ENCODE assay signal across 14 cellular contexts in the genomic region with DNA sequence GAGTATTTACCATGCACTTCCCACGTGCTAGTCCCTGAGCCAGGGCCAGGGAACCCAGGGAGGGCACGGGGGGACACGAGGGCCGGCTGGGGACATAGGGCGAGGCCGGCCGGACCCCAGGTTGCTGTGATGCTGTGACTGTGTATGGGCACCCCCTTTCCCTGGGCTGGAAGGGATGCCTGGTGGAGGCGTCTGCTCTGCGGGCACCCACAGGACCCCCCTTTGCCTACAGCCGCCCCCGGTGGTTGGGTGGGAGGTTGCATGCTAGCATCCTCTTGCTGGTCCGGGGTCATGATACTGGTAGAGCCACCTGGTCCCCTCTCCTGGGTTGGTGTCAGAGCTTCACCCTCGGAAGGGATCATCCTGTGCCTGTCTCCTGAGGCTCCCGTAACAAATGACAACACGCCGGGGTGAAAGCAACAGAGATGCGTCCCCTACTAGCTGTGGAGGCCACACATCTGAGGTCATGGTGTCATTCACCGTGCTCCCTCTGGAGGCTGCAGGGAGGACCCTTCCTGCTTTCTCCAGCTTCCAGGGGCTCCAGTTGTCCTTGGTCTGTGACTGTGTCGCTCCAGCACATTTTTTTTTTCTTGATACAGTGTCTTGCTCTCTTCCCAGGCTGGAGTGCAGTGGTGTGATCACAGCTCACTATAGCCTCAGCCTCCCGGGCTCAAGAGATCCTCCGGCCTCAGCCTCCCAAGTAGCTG. TPM values are rescaled to one million over a fixed set of nuclear protein-coding genes. Genes with fewer than 3 reads are reported as not detected.
DNase-seq lines count a peak whose midpoint lies in the region; ATAC-seq and TF ChIP-seq lines count a peak whose summit lies in the region.
"Had no signal": no experiment of that assay in that cellular context is flagged by ENCODE, and none has a peak within 500 bp of the region (broad histone marks: within the 10 kb centered on the region; RNA-seq: fewer than 3 reads in every experiment).

No MANE protein-coding gene starts in this region.

- no peaks in the 10 kb centered on the region for H3K36me3 ChIP-seq in PC-9 (ENCODE audit: low read depth)
- H3K36me3 ChIP-seq: prostate gland had no signal

- no peak overlapping the region for H2AFZ ChIP-seq in PC-9

- H3K4me2 ChIP-seq in PC-9, result no peak overlapping the region

- H3K79me2 ChIP-seq in PC-9 (ENCODE audit: low read depth), result peaks cover 11% of the 10 kb centered on the region; the same call in 1 of the 2 replicates

- H3K36me3 Mint-ChIP-seq in activated CD8-positive, alpha-beta T cell treated with anti-CD3 and anti-CD28 coated beads for 36 hours (ENCODE audit: low read depth), result peaks cover 2% of the 10 kb centered on the region
- peaks cover 4% of the 10 kb centered on the region for H3K36me3 Mint-ChIP-seq in activated CD8-positive, alpha-beta T cell treated with anti-CD3 and anti-CD28 coated beads, Interleukin-2, amount 10 ng/mL, durations not matched to agents 7 days and 5 days (ENCODE audit: low read depth)
- H3K36me3 Mint-ChIP-seq in progenitor cell of endocrine pancreas (ENCODE audit: insufficient read depth), result no peaks in the 10 kb centered on the region
- H3K36me3 Mint-ChIP-seq: activated naive CD4-positive, alpha-beta T cell treated with anti-CD3 and anti-CD28 coated beads, Interleukin-2, amount 10 ng/mL, durations not matched to agents 7 days and 5 days had no signal

- CTCF ChIA-PET in activated CD8-positive, alpha-beta T cell treated with anti-CD3 and anti-CD28 coated beads for 36 hours (lab: Charles Lee), result interaction anchor here (3.0 to 6.4 kb wide), 3 partner anchors 23 to 41 kb away, joined by 20 to 37 read pairs (median 30); a partner anchor contains a TSS
- CTCF ChIA-PET in activated CD8-positive, alpha-beta T cell treated with anti-CD3 and anti-CD28 coated beads, Interleukin-2, amount 10 ng/mL, durations not matched to agents 7 days and 5 days (lab: Charles Lee), result interaction anchor here (0.6 to 1.8 kb wide), 4 partner anchors 13 to 28 kb away, joined by 3 to 5 read pairs (median 3); no protein-coding TSS in a partner anchor
- CTCF ChIA-PET in PC-9 (lab: Charles Lee), result no interaction called here

- POLR2A ChIA-PET in activated CD8-positive, alpha-beta T cell treated with anti-CD3 and anti-CD28 coated beads for 36 hours (lab: Charles Lee), result interaction anchor here (0.6 kb wide), 1 partner anchor 74 kb away, joined by 4 read pairs; no protein-coding TSS in a partner anchor
- POLR2A ChIA-PET in activated CD8-positive, alpha-beta T cell treated with anti-CD3 and anti-CD28 coated beads, Interleukin-2, amount 10 ng/mL, durations not matched to agents 7 days and 5 days (lab: Charles Lee), result no interaction called here
- POLR2A ChIA-PET in PC-9 (lab: Charles Lee; ENCODE audit: unreplicated experiment), result interaction anchor here (0.7 kb wide), 2 partner anchors 39 to 65 kb away, joined by 3 to 4 read pairs; no protein-coding TSS in a partner anchor

- peaks cover 5% of the 10 kb centered on the region; the same call in 1 of the 2 replicates for H3F3A ChIP-seq in PC-9 (ENCODE audit: insufficient read depth, low read depth)

- no peak overlapping the region for H3K4me3 Mint-ChIP-seq in activated CD8-positive, alpha-beta T cell treated with anti-CD3 and anti-CD28 coated beads for 36 hours
- H3K4me3 Mint-ChIP-seq in activated CD8-positive, alpha-beta T cell treated with anti-CD3 and anti-CD28 coated beads, Interleukin-2, amount 10 ng/mL, durations not matched to agents 7 days and 5 days, result no peak overlapping the region
- H3K4me3 Mint-ChIP-seq in progenitor cell of endocrine pancreas (ENCODE audit: low read depth), result no peak overlapping the region
- H3K4me3 Mint-ChIP-seq: activated naive CD4-positive, alpha-beta T cell treated with anti-CD3 and anti-CD28 coated beads, Interleukin-2, amount 10 ng/mL, durations not matched to agents 7 days and 5 days had no signal

- H4K20me1 ChIP-seq in PC-9 (ENCODE audit: insufficient read depth), result no peaks in the 10 kb centered on the region

- H3K9me3 ChIP-seq in PC-9 (ENCODE audit: insufficient read depth, low read depth), result no peaks in the 10 kb centered on the region
- H3K9me3 ChIP-seq: prostate gland, tibial nerve had no signal

- TF ChIP-seq CTCF in activated CD8-positive, alpha-beta T cell treated with anti-CD3 and anti-CD28 coated beads for 36 hours (IDR thresholded peaks at IDR 0.05), result no peak
- TF ChIP-seq CTCF in PC-9 (conservative IDR thresholded peaks at IDR 0.05) (0 out of 2 replicates have a peak, but pooled peaks have one; percentile 25), progenitor cell of endocrine pancreas (IDR thresholded peaks at IDR 0.05; ENCODE audit: unreplicated experiment) (peak; percentile 33)

- no peak overlapping the region for H3K27ac Mint-ChIP-seq in activated CD8-positive, alpha-beta T cell treated with anti-CD3 and anti-CD28 coated beads for 36 hours
- no peak overlapping the region for H3K27ac Mint-ChIP-seq in activated CD8-positive, alpha-beta T cell treated with anti-CD3 and anti-CD28 coated beads, Interleukin-2, amount 10 ng/mL, durations not matched to agents 7 days and 5 days
- H3K27ac Mint-ChIP-seq in progenitor cell of endocrine pancreas, result no peak overlapping the region
- H3K27ac Mint-ChIP-seq: activated naive CD4-positive, alpha-beta T cell treated with anti-CD3 and anti-CD28 coated beads, Interleukin-2, amount 10 ng/mL, durations not matched to agents 7 days and 5 days had no signal

- no peak for ATAC-seq in activated CD8-positive, alpha-beta T cell treated with anti-CD3 and anti-CD28 coated beads for 36 hours
- no peak for ATAC-seq in activated CD8-positive, alpha-beta T cell treated with anti-CD3 and anti-CD28 coated beads, Interleukin-2, amount 10 ng/mL, durations not matched to agents 7 days and 5 days
- ATAC-seq in GM19397 (IDR thresholded peaks at IDR 0.05; ENCODE audit: unreplicated experiment), result no peak

- no peaks in the 10 kb centered on the region for H3K27me3 Mint-ChIP-seq in activated CD8-positive, alpha-beta T cell treated with anti-CD3 and anti-CD28 coated beads for 36 hours
- H3K27me3 Mint-ChIP-seq in activated CD8-positive, alpha-beta T cell treated with anti-CD3 and anti-CD28 coated beads, Interleukin-2, amount 10 ng/mL, durations not matched to agents 7 days and 5 days (ENCODE audit: low read depth), result no peaks in the 10 kb centered on the region
- H3K27me3 Mint-ChIP-seq in progenitor cell of endocrine pancreas, result no peaks in the 10 kb centered on the region
- H3K27me3 Mint-ChIP-seq: activated naive CD4-positive, alpha-beta T cell treated with anti-CD3 and anti-CD28 coated beads, Interleukin-2, amount 10 ng/mL, durations not matched to agents 7 days and 5 days had no signal

- no peaks in the 10 kb centered on the region; the same call in 1 of the 2 replicates for H3K4me1 ChIP-seq in PC-9 (replicated peaks; ENCODE audit: insufficient read depth)
- H3K4me1 ChIP-seq: prostate gland had no signal

- no peaks in the 10 kb centered on the region for H3K9me3 Mint-ChIP-seq in activated CD8-positive, alpha-beta T cell treated with anti-CD3 and anti-CD28 coated beads for 36 hours
- H3K9me3 Mint-ChIP-seq in activated CD8-positive, alpha-beta T cell treated with anti-CD3 and anti-CD28 coated beads, Interleukin-2, amount 10 ng/mL, durations not matched to agents 7 days and 5 days (ENCODE audit: insufficient read depth), result no peaks in the 10 kb centered on the region
- H3K9me3 Mint-ChIP-seq in progenitor cell of endocrine pancreas (ENCODE audit: low read depth), result no peaks in the 10 kb centered on the region
- H3K9me3 Mint-ChIP-seq: activated naive CD4-positive, alpha-beta T cell treated with anti-CD3 and anti-CD28 coated beads, Interleukin-2, amount 10 ng/mL, durations not matched to agents 7 days and 5 days had no signal

- intact Hi-C loops in activated CD8-positive, alpha-beta T cell treated with anti-CD3 and anti-CD28 coated beads for 36 hours (cut with micrococcal nuclease), result no loop called here
- intact Hi-C loops in PC-9 (cut with micrococcal nuclease; ENCODE audit: unreplicated experiment), result no loop called here

- H3K27me3 ChIP-seq in PC-9 (ENCODE audit: insufficient read depth, low read depth), result no peaks in the 10 kb centered on the region

- H3K27ac ChIP-seq in PC-9, result no peak overlapping the region
- H3K27ac ChIP-seq: prostate gland, tibial nerve had no signal

- DNase-seq in activated CD8-positive, alpha-beta T cell treated with anti-CD3 and anti-CD28 coated beads for 36 hours, result peak; percentile 40
- DNase-seq in activated CD8-positive, alpha-beta T cell treated with anti-CD3 and anti-CD28 coated beads, Interleukin-2, amount 10 ng/mL, durations not matched to agents 7 days and 5 days, result no peak
- DNase-seq in PC-9, result peak in 1 of 2 experiments; percentile 17
- DNase-seq in progenitor cell of endocrine pancreas (ENCODE audit: low spot score, unreplicated experiment), result no peak
- no peak for DNase-seq in stimulated activated naive CD4-positive, alpha-beta T cell treated with Interleukin-2 at 50 U/mL for 16 hours (lab: John Stamatoyannopoulos, UW)
- DNase-seq: activated naive CD4-positive, alpha-beta T cell treated with anti-CD3 and anti-CD28 coated beads, Interleukin-2, amount 10 ng/mL, durations not matched to agents 7 days and 5 days; caudate nucleus; kidney; NCI-H2171 treated with DMSO at 0.1 percent for 48 hours; stimulated activated CD8-positive, alpha-beta memory T cell treated with anti-CD3 and anti-CD28 coated beads, Interleukin-4, amount 100 ng/mL, for 48 hours had no signal

- no peak overlapping the region for H3K4me3 ChIP-seq in PC-9
- H3K4me3 ChIP-seq: prostate gland, tibial nerve had no signal

- no peaks in the 10 kb centered on the region for H3K9me2 ChIP-seq in PC-9 (ENCODE audit: insufficient read depth)

- BruUV-seq in PC-9 (replicated peaks; lab: Mats Ljungman, UMichigan), result no TSS peak

- H3K4me1 Mint-ChIP-seq in activated CD8-positive, alpha-beta T cell treated with anti-CD3 and anti-CD28 coated beads for 36 hours (ENCODE audit: low read depth), result peaks cover 12% of the 10 kb centered on the region
- H3K4me1 Mint-ChIP-seq in activated CD8-positive, alpha-beta T cell treated with anti-CD3 and anti-CD28 coated beads, Interleukin-2, amount 10 ng/mL, durations not matched to agents 7 days and 5 days (ENCODE audit: low read depth), result peaks cover 14% of the 10 kb centered on the region
- peaks cover 3% of the 10 kb centered on the region for H3K4me1 Mint-ChIP-seq in progenitor cell of endocrine pancreas (ENCODE audit: low read depth)

RNA-seq across cellular contexts. Expression of a gene that starts 3.1 kb away (rescaled TPM):
- total RNA-seq in activated CD8-positive, alpha-beta T cell treated with anti-CD3 and anti-CD28 coated beads for 36 hours, result 10 to 100 TPM; 21.3 to 25.0 TPM
- total RNA-seq in activated CD8-positive, alpha-beta T cell treated with anti-CD3 and anti-CD28 coated beads, Interleukin-2, amount 10 ng/mL, durations not matched to agents 7 days and 5 days, result 10 to 100 TPM; 24.9 to 32.4 TPM
- total RNA-seq in PC-9 (2021) (44.2 and 45.8 TPM in 2 replicates), progenitor cell of endocrine pancreas (44.0 and 46.5 TPM in 2 replicates)

RNA-seq across cellular contexts. Expression of a gene that starts 16.6 kb away (rescaled TPM):
- total RNA-seq in activated CD8-positive, alpha-beta T cell treated with anti-CD3 and anti-CD28 coated beads for 36 hours, result not detected
- total RNA-seq in activated CD8-positive, alpha-beta T cell treated with anti-CD3 and anti-CD28 coated beads, Interleukin-2, amount 10 ng/mL, durations not matched to agents 7 days and 5 days, result not detected
- total RNA-seq in PC-9 (2021) (59.9 and 86.4 TPM in 2 replicates), progenitor cell of endocrine pancreas (0.50 TPM in 1 of 2 replicates, not detected in the other)
- total RNA-seq: endothelial cell of umbilical vein had no signal

RNA-seq across cellular contexts. Expression of a gene that starts 17.0 kb away (rescaled TPM):
- 10 to 100 TPM; 28.8 to 32.6 TPM for total RNA-seq in activated CD8-positive, alpha-beta T cell treated with anti-CD3 and anti-CD28 coated beads for 36 hours
- total RNA-seq in activated CD8-positive, alpha-beta T cell treated with anti-CD3 and anti-CD28 coated beads, Interleukin-2, amount 10 ng/mL, durations not matched to agents 7 days and 5 days, result 10 to 100 TPM in 1 of 2 experiments, 1 to 10 TPM in 1; 8.4 to 11.2 TPM
- 31.0 and 57.6 TPM in 2 replicates for total RNA-seq in PC-9 (2021)
- total RNA-seq in progenitor cell of endocrine pancreas, result 8.1 and 9.2 TPM in 2 replicates

RNA-seq across cellular contexts. Expression of a gene that starts 17.7 kb away (rescaled TPM):
- 1 to 10 TPM; 4.6 to 5.7 TPM for total RNA-seq in activated CD8-positive, alpha-beta T cell treated with anti-CD3 and anti-CD28 coated beads for 36 hours
- total RNA-seq in activated CD8-positive, alpha-beta T cell treated with anti-CD3 and anti-CD28 coated beads, Interleukin-2, amount 10 ng/mL, durations not matched to agents 7 days and 5 days, result 1 to 10 TPM; 3.9 TPM
- total RNA-seq in PC-9 (2021) (4.2 and 6.4 TPM in 2 replicates), progenitor cell of endocrine pancreas (2.5 and 3.2 TPM in 2 replicates)

RNA-seq across cellular contexts. Expression of a gene that starts 23.0 kb away (rescaled TPM):
- 10 to 100 TPM; 34.3 to 38.4 TPM for total RNA-seq in activated CD8-positive, alpha-beta T cell treated with anti-CD3 and anti-CD28 coated beads for 36 hours
- 10 to 100 TPM; 12.3 to 14.2 TPM for total RNA-seq in activated CD8-positive, alpha-beta T cell treated with anti-CD3 and anti-CD28 coated beads, Interleukin-2, amount 10 ng/mL, durations not matched to agents 7 days and 5 days
- total RNA-seq in PC-9 (2021) (55.0 and 102 TPM in 2 replicates), progenitor cell of endocrine pancreas (44.2 and 44.9 TPM in 2 replicates)

Comparison
In these comparisons a context has a peak if more than half of its experiments do, and no peak if none do; other contexts are left out.
1. RNA of a gene that starts 16.6 kb away (total RNA-seq): 59.9 to 86.4 TPM in PC-9; 0.50 TPM in progenitor cell of endocrine pancreas, not detected in activated CD8-positive, alpha-beta T cell treated with anti-CD3 and anti-CD28 coated beads, Interleukin-2, amount 10 ng/mL, durations not matched to agents 7 days and 5 days and not detected in activated CD8-positive, alpha-beta T cell treated with anti-CD3 and anti-CD28 coated beads for 36 hours; every median in the first group is over 10 times any median in the second.